10 cellular contexts compared by ENCODE assay signal in the genomic region with DNA sequence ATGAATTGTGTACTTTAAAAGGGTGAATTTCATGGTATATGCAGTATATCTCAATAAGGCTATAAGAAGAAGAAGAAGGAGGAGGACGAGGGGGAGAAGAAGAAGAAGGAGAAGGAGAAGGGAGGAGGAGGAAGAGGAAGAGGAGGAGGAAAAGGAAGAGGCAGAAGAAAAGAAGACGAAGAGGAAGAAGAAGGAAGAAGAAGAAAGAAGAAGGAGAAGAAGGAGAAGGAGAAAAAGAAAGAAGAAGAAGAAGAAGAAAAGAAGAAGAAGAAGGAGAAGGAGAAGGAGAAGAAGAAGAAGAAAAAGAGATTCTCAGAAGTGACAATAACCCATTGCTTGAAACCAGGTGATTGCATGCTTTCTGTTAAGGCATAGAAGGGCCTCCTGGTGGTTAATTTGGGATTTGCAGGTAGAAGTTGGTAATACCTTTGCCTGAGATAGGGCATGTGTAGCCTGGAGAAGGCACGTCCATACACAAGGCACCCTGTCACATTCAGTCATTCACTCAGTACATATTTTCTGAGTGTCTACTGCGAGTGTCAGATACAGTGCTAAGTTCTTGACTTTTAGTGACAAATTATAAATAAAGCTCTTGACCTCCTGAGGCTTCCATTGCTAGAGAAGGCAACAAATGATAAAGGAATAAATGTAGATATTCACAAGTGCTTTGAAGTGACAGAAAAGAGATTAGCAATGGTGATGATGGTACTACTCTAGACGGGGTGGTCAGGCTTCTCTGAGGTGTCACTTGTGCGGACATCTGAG.
DNase-seq lines count a peak whose midpoint lies in the region; ATAC-seq, FAIRE-seq and TF ChIP-seq lines count a peak whose summit lies in the region.
"Had no signal": no experiment of that assay in that cellular context is flagged by ENCODE, and none has a peak within 500 bp of the region (broad histone marks: within the 10 kb centered on the region; RNA-seq: fewer than 3 reads in every experiment).

No MANE protein-coding gene starts in this region.

- no peak overlapping the region for H3K9ac ChIP-seq in KMS-11
- H3K9ac ChIP-seq in astrocyte (ENCODE audit: low read length): no peak overlapping the region

- H3K9me3 Mint-ChIP-seq in astrocyte (ENCODE audit: unreplicated experiment): peaks cover 3% of the 10 kb centered on the region

- H3K4me2 ChIP-seq in KMS-11 (no peak overlapping the region), astrocyte (ENCODE audit: low read length) (no peak overlapping the region), osteoblast (ENCODE audit: insufficient read depth, low read length) (no peak overlapping the region)

- H3K27me3 Mint-ChIP-seq in astrocyte (ENCODE audit: low read depth, unreplicated experiment): peaks cover 2% of the 10 kb centered on the region

- intact Hi-C loops in psoas muscle (cut with DNase I): no loop called here

- H3K4me1 ChIP-seq in KMS-11 (ENCODE audit: low read depth, poor library complexity, severe bottlenecking): no peaks in the 10 kb centered on the region
- H3K4me1 ChIP-seq in astrocyte (ENCODE audit: insufficient read depth, low read length): no peaks in the 10 kb centered on the region
- H3K4me1 ChIP-seq in osteoblast (ENCODE audit: insufficient read depth, low read length): no peaks in the 10 kb centered on the region
- no peaks in the 10 kb centered on the region for H3K4me1 ChIP-seq in psoas muscle

- H3K79me2 ChIP-seq in KMS-11 (ENCODE audit: insufficient read depth, low read depth) (no peaks in the 10 kb centered on the region), astrocyte (ENCODE audit: insufficient read depth, low read length) (no peaks in the 10 kb centered on the region), osteoblast (ENCODE audit: insufficient read depth, low read length) (no peaks in the 10 kb centered on the region)

- H2AFZ ChIP-seq in KMS-11 (ENCODE audit: low read depth): no peak overlapping the region
- no peak overlapping the region for H2AFZ ChIP-seq in astrocyte (ENCODE audit: low read depth, low read length)
- H2AFZ ChIP-seq in osteoblast (ENCODE audit: low read length): no peak overlapping the region

- ATAC-seq in GM21526 (IDR thresholded peaks at IDR 0.05; ENCODE audit: low FRiP score, unreplicated experiment): peak; percentile 85
- no peak for ATAC-seq in psoas muscle
- no peak for ATAC-seq in GM18870 (IDR thresholded peaks at IDR 0.05; ENCODE audit: unreplicated experiment)

- 63 to 67% (median 67%) methylated on average over 6 of the region's 6 CpGs for WGBS in psoas muscle, 3 donors

- H3K4me3 ChIP-seq in KMS-11 (IDR thresholded peaks at IDR 0.05; ENCODE audit: insufficient read depth, low read depth, low read length): no peak overlapping the region
- H3K4me3 ChIP-seq in astrocyte (ENCODE audit: insufficient read depth, low read depth, low read length): no peak overlapping the region
- no peak overlapping the region for H3K4me3 ChIP-seq in osteoblast (ENCODE audit: insufficient read depth, low read length)
- no peak overlapping the region for H3K4me3 ChIP-seq in psoas muscle

- DNase-seq in astrocyte (ENCODE audit: low read depth) (no peak), osteoblast (ENCODE audit: insufficient read length, low spot score, missing footprints) (no peak), psoas muscle (no peak), NCI-H2196 (lab: John Stamatoyannopoulos, UW; ENCODE audit: unreplicated experiment) (no peak)
- DNase-seq: naive B cell had no signal

- H3K9me3 ChIP-seq in astrocyte (ENCODE audit: insufficient read depth, low read depth, low read length) (no peaks in the 10 kb centered on the region), osteoblast (ENCODE audit: low read depth, low read length) (no peaks in the 10 kb centered on the region), psoas muscle (no peaks in the 10 kb centered on the region)

- H3K4me1 Mint-ChIP-seq in astrocyte (ENCODE audit: low read depth, unreplicated experiment): no peaks in the 10 kb centered on the region
- H3K4me1 Mint-ChIP-seq: naive B cell had no signal

- H3K27ac Mint-ChIP-seq in astrocyte (ENCODE audit: unreplicated experiment): no peak overlapping the region

- H4K20me1 ChIP-seq in KMS-11 (ENCODE audit: insufficient read depth) (no peaks in the 10 kb centered on the region), astrocyte (ENCODE audit: insufficient read depth, low read length) (no peaks in the 10 kb centered on the region), osteoblast (ENCODE audit: insufficient read depth, low read length) (no peaks in the 10 kb centered on the region)

- H3K27me3 ChIP-seq in KMS-11 (ENCODE audit: insufficient read depth, low read depth) (no peaks in the 10 kb centered on the region), astrocyte (ENCODE audit: insufficient read depth, low read length) (no peaks in the 10 kb centered on the region), osteoblast (ENCODE audit: insufficient read depth, low read length) (no peaks in the 10 kb centered on the region), psoas muscle (ENCODE audit: insufficient read depth in 3 of 3, low read length in 2 of 3) (no peaks in the 10 kb centered on the region)

- peak; percentile 79 for TF ChIP-seq CTCF in GM12872 (IDR thresholded peaks at IDR 0.05; ENCODE audit: insufficient read depth, low read depth, low read length)
- TF ChIP-seq CTCF in KMS-11 (conservative IDR thresholded peaks at IDR 0.05; ENCODE audit: low read depth, low read length): peak; percentile 68
- peak; percentile 36 for TF ChIP-seq CTCF in astrocyte (IDR thresholded peaks at IDR 0.05; ENCODE audit: insufficient read depth, low read depth, low read length)
- peak; percentile 31 for TF ChIP-seq CTCF in osteoblast (IDR thresholded peaks at IDR 0.05; ENCODE audit: extremely low read depth, low read depth, low read length)
- TF ChIP-seq CTCF in psoas muscle (IDR thresholded peaks at IDR 0.05): no peak

- H3K27ac ChIP-seq in KMS-11 (no peak overlapping the region), astrocyte (ENCODE audit: low read depth, low read length) (no peak overlapping the region), osteoblast (ENCODE audit: low read depth, low read length) (no peak overlapping the region), psoas muscle (no peak overlapping the region)

- no peak for FAIRE-seq in astrocyte (lab: Jason Lieb, UNC)
- FAIRE-seq: TTC549 had no signal

- H3K36me3 Mint-ChIP-seq in astrocyte (ENCODE audit: low read depth, unreplicated experiment): no peaks in the 10 kb centered on the region
- H3K36me3 Mint-ChIP-seq: naive B cell had no signal

- no peak overlapping the region for H3K4me3 Mint-ChIP-seq in astrocyte (ENCODE audit: unreplicated experiment)
- H3K4me3 Mint-ChIP-seq: naive B cell had no signal

- no peaks in the 10 kb centered on the region for H3K36me3 ChIP-seq in KMS-11 (ENCODE audit: insufficient read depth)
- H3K36me3 ChIP-seq in astrocyte (ENCODE audit: insufficient read depth, low read length): no peaks in the 10 kb centered on the region
- H3K36me3 ChIP-seq in osteoblast (ENCODE audit: insufficient read depth, low read length): no peaks in the 10 kb centered on the region
- H3K36me3 ChIP-seq in psoas muscle (ENCODE audit: insufficient read depth in 1 of 2, low read depth in 1 of 2): no peaks in the 10 kb centered on the region
